ENCODE assay signal across 28 cellular contexts in genomic region chr1:196409586-196409985, GRCh38.
A peak's percentile ranks its signal among the peaks of the same experiment; 100 is the strongest.
DNase-seq lines count a peak whose midpoint lies in the region; ATAC-seq, FAIRE-seq and TF ChIP-seq lines count a peak whose summit lies in the region.
"Had no signal": no experiment of that assay in that cellular context is flagged by ENCODE, and none has a peak within 500 bp of the region (broad histone marks: within the 10 kb centered on the region; RNA-seq: fewer than 3 reads in every experiment).

No MANE protein-coding gene starts in this region.

- BruUV-seq in GM12878 (replicated peaks; lab: Mats Ljungman, UMichigan), result no TSS peak

- H3K36me3 ChIP-seq in GM12878 (ENCODE audit: control insufficient read depth in 2 of 2, insufficient read depth in 2 of 2, low read length in 1 of 2), result no peaks in the 10 kb centered on the region
- H3K36me3 ChIP-seq in esophagus squamous epithelium, result no peaks in the 10 kb centered on the region
- H3K36me3 ChIP-seq: ascending aorta, gastrocnemius medialis, thoracic aorta had no signal

- POLR2A ChIA-PET in GM12878 (lab: Charles Lee), result no interaction called here

- no peaks in the 10 kb centered on the region for H3K4me1 Mint-ChIP-seq in activated T-helper 2 cell treated with anti-CD3 and anti-CD28 coated beads, Interferon-gamma antibody, Interleukin-2, Interleukin-4, amounts not matched to agents 10 μg/mL and 5 μg/mL and 100 μg/mL, durations not matched to agents 14 hours and 24 hours and 36 hours (ENCODE audit: low read depth)
- H3K4me1 Mint-ChIP-seq: activated CD4-positive, alpha-beta T cell treated with anti-CD3 and anti-CD28 coated beads, Interleukin-2, amount 10 ng/mL, durations not matched to agents 7 days and 5 days; activated naive CD4-positive, alpha-beta T cell treated with anti-CD3 and anti-CD28 coated beads, Interleukin-2, amount 50 U/mL, for 24 hours had no signal

- H3K9ac ChIP-seq in GM12878 (ENCODE audit: control insufficient read depth, insufficient read depth, low read length), result no peak overlapping the region

- intact Hi-C loops in GM12878 (cut with micrococcal nuclease; ENCODE audit: unreplicated experiment), result loop anchor here (5.0 kb wide), 1 partner anchor 332 kb away; no protein-coding TSS in a partner anchor
- intact Hi-C loops in activated T-helper 2 cell treated with anti-CD3 and anti-CD28 coated beads, Interferon-gamma antibody, Interleukin-2, Interleukin-4, amounts not matched to agents 10 μg/mL and 5 μg/mL and 100 μg/mL, durations not matched to agents 14 hours and 24 hours and 36 hours (cut with micrococcal nuclease), result no loop called here
- intact Hi-C loops in esophagus squamous epithelium (cut with DNase I), result no loop called here

- no peaks in the 10 kb centered on the region for H3K27me3 Mint-ChIP-seq in activated T-helper 2 cell treated with anti-CD3 and anti-CD28 coated beads, Interferon-gamma antibody, Interleukin-2, Interleukin-4, amounts not matched to agents 10 μg/mL and 5 μg/mL and 100 μg/mL, durations not matched to agents 14 hours and 24 hours and 36 hours (ENCODE audit: low read depth)
- H3K27me3 Mint-ChIP-seq: activated CD4-positive, alpha-beta T cell treated with anti-CD3 and anti-CD28 coated beads, Interleukin-2, amount 10 ng/mL, durations not matched to agents 7 days and 5 days; activated naive CD4-positive, alpha-beta T cell treated with anti-CD3 and anti-CD28 coated beads, Interleukin-2, amount 50 U/mL, for 24 hours had no signal

- H3K4me3 ChIP-seq in NB4 (ENCODE audit: low read depth, low read length), result no peak overlapping the region
- no peak overlapping the region for H3K4me3 ChIP-seq in GM12878
- no peak overlapping the region for H3K4me3 ChIP-seq in esophagus squamous epithelium
- H3K4me3 ChIP-seq: ascending aorta, gastrocnemius medialis, SK-N-MC, thoracic aorta had no signal

- no peaks in the 10 kb centered on the region for H3K79me2 ChIP-seq in GM12878 (ENCODE audit: control insufficient read depth, insufficient read depth, low read length)

- H3K36me3 Mint-ChIP-seq in activated T-helper 2 cell treated with anti-CD3 and anti-CD28 coated beads, Interferon-gamma antibody, Interleukin-2, Interleukin-4, amounts not matched to agents 10 μg/mL and 5 μg/mL and 100 μg/mL, durations not matched to agents 14 hours and 24 hours and 36 hours (ENCODE audit: low read depth), result no peaks in the 10 kb centered on the region
- H3K36me3 Mint-ChIP-seq: activated naive CD4-positive, alpha-beta T cell treated with anti-CD3 and anti-CD28 coated beads, Interleukin-2, amount 50 U/mL, for 24 hours had no signal

- no peak for TF ChIP-seq POLR2A in NB4 (IDR thresholded peaks at IDR 0.05; ENCODE audit: extremely low read depth, insufficient read length)
- no peak for TF ChIP-seq POLR2A in GM12878 (IDR thresholded peaks at IDR 0.05; ENCODE audit: low read depth, low read length)
- TF ChIP-seq POLR2A in esophagus squamous epithelium (IDR thresholded peaks at IDR 0.05), result no peak

- SMC1A ChIA-PET in GM12878 (lab: Charles Lee; ENCODE audit: uncharacterized antibody, unreplicated experiment), result no interaction called here

- DNase-seq in EH (ENCODE audit: low read depth) (peak; percentile 41), NB4 (ENCODE audit: low read depth) (peak; percentile 6), GM12878 (ENCODE audit: low read depth, low spot score) (no peak), NCI-H1048 (lab: John Stamatoyannopoulos, UW) (no peak), G401 (ENCODE audit: low spot score) (no peak), esophagus squamous epithelium (lab: John Stamatoyannopoulos, UW) (no peak)
- no peak for DNase-seq in activated T-helper 2 cell treated with anti-CD3 and anti-CD28 coated beads, Interferon-gamma antibody, Interleukin-2, Interleukin-4, amounts not matched to agents 10 μg/mL and 5 μg/mL and 100 μg/mL, durations not matched to agents 14 hours and 24 hours and 36 hours (ENCODE audit: low spot score)
- DNase-seq: activated CD4-positive, alpha-beta T cell treated with anti-CD3 and anti-CD28 coated beads, Interleukin-2, amount 10 ng/mL, durations not matched to agents 7 days and 5 days; activated T-cell treated with anti-CD3 and anti-CD28 coated beads, Interleukin-2, amount 50 U/mL, for 48 hours; Calu3; gastrocnemius medialis; hippocampal formation; islet precursor cell; NCI-H1436 treated with DMSO at 0.1 percent for 48 hours; NCI-H524 treated with DMSO at 0.1 percent for 48 hours; nephron progenitor cell; NK-92 treated with Interleukin-12 subunit alpha and Interleukin-12 subunit beta, amount 100 ng/mL, for 24 hours; posterior cingulate gyrus; stimulated activated naive CD4-positive, alpha-beta T cell treated with Interleukin-2 at 50 U/mL for 16 hours; T-helper 9 cell; WERI-Rb-1 had no signal

- WGBS in GM12878 (ENCODE audit: insufficient coverage, insufficient replicate concordance, low lambda C conversion rate, missing lambda C conversion rate), result 25% methylated on average over 2 of the region's 2 CpGs
- 72 to 88% methylated on average over 2 of the region's 2 CpGs for WGBS in esophagus squamous epithelium, 2 donors

- no peak for TF ChIP-seq CTCF in NB4 (IDR thresholded peaks at IDR 0.05; ENCODE audit: low read depth, low read length)
- TF ChIP-seq CTCF in GM12878 (IDR thresholded peaks at IDR 0.05 in 2 of 3, conservative IDR thresholded peaks at IDR 0.05 in 1 of 3; ENCODE audit: control insufficient read depth in 2 of 3, extremely low read depth in 1 of 3, insufficient read depth in 1 of 3, low read depth in 3 of 3, low read length in 3 of 3), result no peak
- no peak for TF ChIP-seq CTCF in esophagus squamous epithelium (IDR thresholded peaks at IDR 0.05)

- no peaks in the 10 kb centered on the region for H3K9me3 ChIP-seq in GM12878 (replicated peaks; ENCODE audit: control insufficient read depth, insufficient read depth, low read length)
- H3K9me3 ChIP-seq in esophagus squamous epithelium, result no peaks in the 10 kb centered on the region
- H3K9me3 ChIP-seq: ascending aorta, gastrocnemius medialis, thoracic aorta had no signal

- H3K27ac ChIP-seq in GM12878 (ENCODE audit: control insufficient read depth, insufficient read depth) (no peak overlapping the region), esophagus squamous epithelium (no peak overlapping the region)
- H3K27ac ChIP-seq: ascending aorta, C4-2B, gastrocnemius medialis, SK-N-MC, thoracic aorta, WERI-Rb-1 had no signal

- H3K4me2 ChIP-seq in GM12878 (ENCODE audit: control insufficient read depth, insufficient read depth), result no peak overlapping the region

- in situ Hi-C loops in GM12878 (cut with MboI) (no loop called here), G401 (cut with HindIII; ENCODE audit: low sequenced_read_pairs) (no loop called here)

- no peak for TF ChIP-seq EP300 in GM12878 (IDR thresholded peaks at IDR 0.05; ENCODE audit: borderline replicate concordance in 1 of 2, control insufficient read depth in 1 of 2, low read depth in 2 of 2, low read length in 2 of 2)

- H3K27ac Mint-ChIP-seq in activated T-helper 2 cell treated with anti-CD3 and anti-CD28 coated beads, Interferon-gamma antibody, Interleukin-2, Interleukin-4, amounts not matched to agents 10 μg/mL and 5 μg/mL and 100 μg/mL, durations not matched to agents 14 hours and 24 hours and 36 hours, result no peak overlapping the region
- H3K27ac Mint-ChIP-seq: activated CD4-positive, alpha-beta T cell treated with anti-CD3 and anti-CD28 coated beads, Interleukin-2, amount 10 ng/mL, durations not matched to agents 7 days and 5 days; activated naive CD4-positive, alpha-beta T cell treated with anti-CD3 and anti-CD28 coated beads, Interleukin-2, amount 50 U/mL, for 24 hours had no signal

- ATAC-seq in GM12878, result no peak
- ATAC-seq: gastrocnemius medialis, sciatic nerve had no signal

- RAD21 ChIA-PET in GM12878 (lab: Charles Lee; ENCODE audit: unreplicated experiment), result no interaction called here

- H2AFZ ChIP-seq in GM12878 (ENCODE audit: control insufficient read depth, low read depth, low read length), result no peak overlapping the region

- CTCF ChIA-PET in GM12878 (lab: Yijun Ruan, JAX), result interaction anchor here (0.6 kb wide), 1 partner anchor 95 kb away, joined by 4 read pairs; no protein-coding TSS in a partner anchor

- H3K27me3 ChIP-seq in GM12878 (replicated peaks in 1 of 2; ENCODE audit: control insufficient read depth in 2 of 2, insufficient read depth in 2 of 2, low read length in 1 of 2), result no peaks in the 10 kb centered on the region
- H3K27me3 ChIP-seq in esophagus squamous epithelium, result no peaks in the 10 kb centered on the region
- H3K27me3 ChIP-seq: ascending aorta, gastrocnemius medialis had no signal

- H3K4me1 ChIP-seq in GM12878 (ENCODE audit: control insufficient read depth, insufficient read depth, low read length), result no peaks in the 10 kb centered on the region
- H3K4me1 ChIP-seq in esophagus squamous epithelium, result peaks cover 0 to 11% (median 0%) of the 10 kb centered on the region in 3 donors
- H3K4me1 ChIP-seq: ascending aorta had no signal

- H3K9me3 Mint-ChIP-seq in activated T-helper 2 cell treated with anti-CD3 and anti-CD28 coated beads, Interferon-gamma antibody, Interleukin-2, Interleukin-4, amounts not matched to agents 10 μg/mL and 5 μg/mL and 100 μg/mL, durations not matched to agents 14 hours and 24 hours and 36 hours, result no peaks in the 10 kb centered on the region
- H3K9me3 Mint-ChIP-seq: activated CD4-positive, alpha-beta T cell treated with anti-CD3 and anti-CD28 coated beads, Interleukin-2, amount 10 ng/mL, durations not matched to agents 7 days and 5 days; activated naive CD4-positive, alpha-beta T cell treated with anti-CD3 and anti-CD28 coated beads, Interleukin-2, amount 50 U/mL, for 24 hours; nephron progenitor cell had no signal

- no peak overlapping the region for H3K4me3 Mint-ChIP-seq in activated T-helper 2 cell treated with anti-CD3 and anti-CD28 coated beads, Interferon-gamma antibody, Interleukin-2, Interleukin-4, amounts not matched to agents 10 μg/mL and 5 μg/mL and 100 μg/mL, durations not matched to agents 14 hours and 24 hours and 36 hours (ENCODE audit: low read depth)
- H3K4me3 Mint-ChIP-seq: activated CD4-positive, alpha-beta T cell treated with anti-CD3 and anti-CD28 coated beads, Interleukin-2, amount 10 ng/mL, durations not matched to agents 7 days and 5 days; activated naive CD4-positive, alpha-beta T cell treated with anti-CD3 and anti-CD28 coated beads, Interleukin-2, amount 50 U/mL, for 24 hours; nephron progenitor cell had no signal

- FAIRE-seq in GM12878 (lab: Jason Lieb, UNC), result no peak
- FAIRE-seq in islet of Langerhans (lab: Jason Lieb, UNC), result peak; percentile 70

- TF ChIP-seq RAD21 in GM12878 (IDR thresholded peaks at IDR 0.05; ENCODE audit: insufficient read depth, low read depth, low read length), result no peak

- no peaks in the 10 kb centered on the region for H4K20me1 ChIP-seq in GM12878 (ENCODE audit: control insufficient read depth, insufficient read depth)

TF ChIP-seq in GM12878, 131 proteins besides CTCF, POLR2A, EP300 and RAD21 (continues in another document):
- TF ChIP-seq SUZ12 (IDR thresholded peaks at IDR 0.05; ENCODE audit: unreplicated experiment), result no peak
- 0 out of 2 replicates have a peak, but pooled peaks have one; percentile 47 for TF ChIP-seq MEF2A (IDR thresholded peaks at IDR 0.05; ENCODE audit: insufficient read depth, low read depth, low read length)
- TF ChIP-seq FOS (IDR thresholded peaks at IDR 0.05; ENCODE audit: borderline replicate concordance, extremely low read depth, insufficient read length), result no peak
- peak; percentile 28; the same call in 1 of the 2 replicates for TF ChIP-seq SPI1 (IDR thresholded peaks at IDR 0.05; ENCODE audit: borderline replicate concordance, insufficient read depth, low read depth, low read length)

Comparison
In these comparisons a context has a peak if more than half of its experiments do, and no peak if none do; other contexts are left out.
1. DNase-seq: peak in EH (single experiment) and NB4 (single experiment); none in GM12878 (single experiment), NCI-H1048 (single experiment), activated T-helper 2 cell treated with anti-CD3 and anti-CD28 coated beads, Interferon-gamma antibody, Interleukin-2, Interleukin-4, amounts not matched to agents 10 μg/mL and 5 μg/mL and 100 μg/mL, durations not matched to agents 14 hours and 24 hours and 36 hours (single experiment), G401 (single experiment) and esophagus squamous epithelium (single experiment).